Comparison of ENCODE assay signal across 8 cellular contexts in genomic region chr19:36115453-36116343, GRCh38. TPM values are rescaled to one million over a fixed set of nuclear protein-coding genes. Genes with fewer than 3 reads are reported as not detected.
DNase-seq lines count a peak whose midpoint lies in the region; ATAC-seq, FAIRE-seq and TF ChIP-seq lines count a peak whose summit lies in the region.

TSS of gene TBCB (plus strand) at chr19:36115468. CDS start at chr19:36115561, 93 bp downstream.

- no peaks in the 10 kb centered on the region for H4K20me1 ChIP-seq in OCI-LY1 (ENCODE audit: insufficient read depth, low read length)
- H4K20me1 ChIP-seq in osteoblast (ENCODE audit: insufficient read depth, low read length), result peaks cover 6% of the 10 kb centered on the region

- no peaks in the 10 kb centered on the region for H3K79me2 ChIP-seq in OCI-LY1 (ENCODE audit: insufficient read depth, low read length)
- peaks cover 38% of the 10 kb centered on the region for H3K79me2 ChIP-seq in osteoblast (ENCODE audit: insufficient read depth, low read length)

- H3K27me3 ChIP-seq in OCI-LY1 (ENCODE audit: insufficient read depth, low read length), result no peaks in the 10 kb centered on the region
- no peaks in the 10 kb centered on the region for H3K27me3 ChIP-seq in osteoblast (ENCODE audit: insufficient read depth, low read length)
- no peaks in the 10 kb centered on the region for H3K27me3 ChIP-seq in tibial nerve

- H3K4me2 ChIP-seq in OCI-LY1 (ENCODE audit: low read length) (peak within 1 kb of the TSS; percentile 79), osteoblast (ENCODE audit: insufficient read depth, low read length) (peak within 1 kb of the TSS; percentile 99)

- H3K4me1 ChIP-seq in OCI-LY1 (ENCODE audit: insufficient read depth, low read length, severe bottlenecking) (peaks cover 24% of the 10 kb centered on the region), osteoblast (ENCODE audit: insufficient read depth, low read length) (peaks cover 16% of the 10 kb centered on the region), tibial nerve (peaks cover 0 to 59% (median 21%) of the 10 kb centered on the region in 4 donors)

- H3K9me3 ChIP-seq in OCI-LY1 (ENCODE audit: low read length), result no peaks in the 10 kb centered on the region
- no peaks in the 10 kb centered on the region for H3K9me3 ChIP-seq in osteoblast (ENCODE audit: low read depth, low read length)
- H3K9me3 ChIP-seq in tibial nerve, result no peaks in the 10 kb centered on the region

- peak; percentile 37 for ATAC-seq in HG02759 (IDR thresholded peaks at IDR 0.05; ENCODE audit: unreplicated experiment)

- DNase-seq in GM12891 (ENCODE audit: insufficient read length, low spot score), result peak; percentile 86
- DNase-seq in activated T-cell treated with anti-CD3 and anti-CD28 coated beads, Interleukin-2, amount 50 U/mL, for 48 hours, result peak; percentile 93 to 95
- DNase-seq in fibroblast of the aortic adventitia (ENCODE audit: low read depth), result peak; percentile 29
- no peak for DNase-seq in osteoblast (ENCODE audit: insufficient read length, low spot score, missing footprints)
- peak; percentile 73 to 74 for DNase-seq in tibial nerve (ENCODE audit: low spot score in 2 of 2)
- no peak for DNase-seq in NCI-H1417 treated with DMSO at 0.1 percent for 48 hours (lab: John Stamatoyannopoulos, UW)

- H3F3A ChIP-seq in OCI-LY1 (ENCODE audit: insufficient read depth, low read length), result no peaks in the 10 kb centered on the region

- WGBS in tibial nerve, 2 donors, result 3 to 5% methylated on average over 38 to 59 of the region's 59 CpGs

- H3K27ac ChIP-seq in OCI-LY1 (ENCODE audit: low read depth, low read length, poor library complexity, severe bottlenecking) (peak within 1 kb of the TSS; percentile 72), osteoblast (ENCODE audit: low read depth, low read length) (peak within 1 kb of the TSS; percentile 87), tibial nerve (peak within 1 kb of the TSS; percentile 73 to 95 (median 88))

- H3K36me3 ChIP-seq in OCI-LY1 (ENCODE audit: insufficient read depth, low read length), result peaks cover 37% of the 10 kb centered on the region
- peaks cover 33% of the 10 kb centered on the region for H3K36me3 ChIP-seq in osteoblast (ENCODE audit: insufficient read depth, low read length)
- peaks cover 0 to 72% (median 3%) of the 10 kb centered on the region in 3 donors for H3K36me3 ChIP-seq in tibial nerve

- H2AFZ ChIP-seq in OCI-LY1 (ENCODE audit: low read length), result no peak within 1 kb of the TSS
- peak within 1 kb of the TSS; percentile 97 for H2AFZ ChIP-seq in osteoblast (ENCODE audit: low read length)

- FAIRE-seq in GM12891 (lab: Jason Lieb, UNC), result no peak

- peak within 1 kb of the TSS; percentile 97 for H3K9ac ChIP-seq in OCI-LY1 (ENCODE audit: low read length)

- TF ChIP-seq POLR2A in GM12891 (IDR thresholded peaks at IDR 0.05; ENCODE audit: low read depth, low read length) (peak; percentile 68; the same call in 1 of the 2 replicates), tibial nerve (IDR thresholded peaks at IDR 0.05) (peak in 1 of 2 donors; percentile 27)

- no peaks in the 10 kb centered on the region for H3K9me2 ChIP-seq in OCI-LY1 (ENCODE audit: low read depth, low read length)

- TF ChIP-seq EP300 in tibial nerve (IDR thresholded peaks at IDR 0.05), result peak in 1 of 2 donors; percentile 2

- peak within 1 kb of the TSS; percentile 96 for H3K4me3 ChIP-seq in OCI-LY1 (ENCODE audit: low read depth, low read length, poor library complexity, severe bottlenecking)
- H3K4me3 ChIP-seq in fibroblast of the aortic adventitia (ENCODE audit: low read depth, low read length), result peak within 1 kb of the TSS; percentile 82
- H3K4me3 ChIP-seq in osteoblast (ENCODE audit: insufficient read depth, low read length), result peak within 1 kb of the TSS; percentile 97
- peak within 1 kb of the TSS; percentile 58 to 97 (median 75) for H3K4me3 ChIP-seq in tibial nerve

- no peak for TF ChIP-seq CTCF in OCI-LY1 (IDR thresholded peaks at IDR 0.05; ENCODE audit: low read length)
- TF ChIP-seq CTCF in fibroblast of the aortic adventitia (IDR thresholded peaks at IDR 0.05; ENCODE audit: insufficient read depth, low read length), result no peak
- TF ChIP-seq CTCF in osteoblast (IDR thresholded peaks at IDR 0.05; ENCODE audit: extremely low read depth, low read depth, low read length), result no peak
- no peak for TF ChIP-seq CTCF in tibial nerve (IDR thresholded peaks at IDR 0.05)

TF ChIP-seq in GM12891, 5 proteins besides CTCF, POLR2A, EP300 and RAD21:
- no peak for TF ChIP-seq POU2F2 (IDR thresholded peaks at IDR 0.05; ENCODE audit: low read depth, low read length)
- no peak for TF ChIP-seq SPI1 (IDR thresholded peaks at IDR 0.05; ENCODE audit: low read depth, low read length)
- TF ChIP-seq TAF1 (IDR thresholded peaks at IDR 0.05; ENCODE audit: low read depth, low read length), result peak; percentile 76
- no peak for TF ChIP-seq PAX5 (IDR thresholded peaks at IDR 0.05; ENCODE audit: insufficient read depth, low read length, severe bottlenecking)
- TF ChIP-seq POLR2AphosphoS5 (IDR thresholded peaks at IDR 0.05; ENCODE audit: low read depth, low read length), result peak; percentile 71; the same call in 1 of the 2 replicates

RNA-seq across cellular contexts. Expression of gene TBCB, which starts in this region (rescaled TPM):
- 112 TPM for polyA plus RNA-seq in GM12891 (2012; ENCODE audit: low read depth, missing spikeins)
- 83.6 and 164 TPM in 2 replicates for total RNA-seq in fibroblast of the aortic adventitia (ENCODE audit: low replicate concordance)
- total RNA-seq in osteoblast, result 126 and 136 TPM in 2 replicates
- total RNA-seq in tibial nerve, result 100 to 1,000 TPM; 183 to 254 (median 225) TPM

Comparison
In these comparisons a context has a peak if more than half of its experiments do, and no peak if none do; other contexts are left out.
1. DNase-seq: peak in GM12891 (single experiment), activated T-cell treated with anti-CD3 and anti-CD28 coated beads, Interleukin-2, amount 50 U/mL, for 48 hours (2 of 2), fibroblast of the aortic adventitia (single experiment) and tibial nerve (2 of 2); none in osteoblast (single experiment) and NCI-H1417 treated with DMSO at 0.1 percent for 48 hours (single experiment).
2. Peak in every context shown above with its lines, with median percentiles within 50 percentile points of each other: H3K27ac ChIP-seq and H3K4me3 ChIP-seq.